Comparison of ENCODE assay signal across 14 cellular contexts in the genomic region with DNA sequence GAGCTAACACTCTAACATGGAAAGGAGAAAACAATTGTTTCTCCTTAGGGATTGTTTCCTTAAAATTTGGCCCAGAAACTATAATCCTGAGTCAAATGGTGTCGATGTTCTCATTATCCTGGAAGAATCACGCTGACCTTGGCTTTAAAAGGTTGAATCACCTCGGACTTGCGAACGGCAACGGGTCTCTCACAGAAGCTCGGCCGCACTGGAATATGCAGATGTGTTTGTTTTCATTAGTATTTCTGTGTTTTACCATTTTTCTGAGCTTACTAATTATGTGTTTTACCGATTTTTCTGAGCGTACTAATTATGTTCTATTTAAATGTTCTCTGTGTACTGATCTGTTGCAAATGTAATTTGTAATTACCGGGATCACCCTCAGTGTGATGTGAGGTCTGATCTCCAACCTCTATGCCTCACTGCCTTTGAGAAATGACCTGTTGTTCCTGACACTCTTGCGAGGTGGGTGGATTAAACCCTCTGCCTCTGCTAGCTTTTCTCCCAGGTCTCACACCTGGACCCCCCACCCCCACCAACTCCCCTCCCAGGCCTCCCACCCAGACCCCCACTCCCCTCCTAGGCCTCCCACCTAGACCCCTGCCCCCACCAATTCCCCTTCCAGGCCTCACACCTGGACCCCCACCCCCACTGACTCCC. TPM values are rescaled to one million over a fixed set of nuclear protein-coding genes. Genes with fewer than 3 reads are reported as not detected.
DNase-seq lines count a peak whose midpoint lies in the region; ATAC-seq and TF ChIP-seq lines count a peak whose summit lies in the region.
"Had no signal": no experiment of that assay in that cellular context is flagged by ENCODE, and none has a peak within 500 bp of the region (broad histone marks: within the 10 kb centered on the region; RNA-seq: fewer than 3 reads in every experiment).

No MANE protein-coding gene starts in this region.

- no peak for ATAC-seq in GM19035 (IDR thresholded peaks at IDR 0.05; ENCODE audit: unreplicated experiment)
- ATAC-seq: T-cell had no signal

- H4K20me1 ChIP-seq in neural progenitor cell (ENCODE audit: low read depth), result no peaks in the 10 kb centered on the region

- DNase-seq in DMS53 (lab: John Stamatoyannopoulos, UW) (peak; percentile 83), DMS53 treated with DMSO at 0.1 percent for 48 hours (lab: John Stamatoyannopoulos, UW; ENCODE audit: unreplicated experiment) (no peak), WERI-Rb-1 (peak; percentile 40), neural progenitor cell (ENCODE audit: low spot score) (no peak), GM19240 (ENCODE audit: insufficient read length, low spot score) (no peak)
- DNase-seq in stimulated activated CD4-positive, alpha-beta T cell treated with anti-CD3 and anti-CD28 coated beads, Interleukin-12 subunit alpha, Interleukin-12 subunit beta, amount 100 ng/mL, for 4 hours, result no peak
- DNase-seq: 8988T; activated CD4-positive, alpha-beta memory T cell treated with anti-CD3 and anti-CD28 coated beads for 36 hours; NCI-H1105 treated with DMSO at 0.1 percent for 48 hours; NK-92 treated with Interleukin-12 subunit alpha and Interleukin-12 subunit beta, amount 100 ng/mL, for 24 hours; T-cell had no signal

- H3K36me3 Mint-ChIP-seq in neural progenitor cell, result no peaks in the 10 kb centered on the region
- H3K36me3 Mint-ChIP-seq: activated CD4-positive, alpha-beta memory T cell treated with anti-CD3 and anti-CD28 coated beads for 36 hours; T-cell had no signal

- no peaks in the 10 kb centered on the region for H3K79me2 ChIP-seq in neural progenitor cell (ENCODE audit: low read depth)

- H3K36me3 ChIP-seq in HUES6 (ENCODE audit: control insufficient read depth, insufficient read depth, low read length), result no peaks in the 10 kb centered on the region
- H3K36me3 ChIP-seq in WERI-Rb-1, result no peaks in the 10 kb centered on the region
- no peaks in the 10 kb centered on the region for H3K36me3 ChIP-seq in neural progenitor cell

- H2AFZ ChIP-seq in neural progenitor cell (replicated peaks), result no peak overlapping the region

- H3K4me1 ChIP-seq in HUES6 (ENCODE audit: control insufficient read depth, insufficient read depth, low read length) (peaks cover 19% of the 10 kb centered on the region), neural progenitor cell (peaks cover 18% of the 10 kb centered on the region)

- H3K9me3 Mint-ChIP-seq in neural progenitor cell, result no peaks in the 10 kb centered on the region
- H3K9me3 Mint-ChIP-seq: activated CD4-positive, alpha-beta memory T cell treated with anti-CD3 and anti-CD28 coated beads for 36 hours; central memory CD8-positive, alpha-beta T cell; T-cell had no signal

- H3F3A ChIP-seq in neural progenitor cell (ENCODE audit: low read depth), result peaks cover 11% of the 10 kb centered on the region

- no peaks in the 10 kb centered on the region for H3K27me3 ChIP-seq in HUES6 (ENCODE audit: control insufficient read depth, insufficient read depth, low read length)
- H3K27me3 ChIP-seq in WERI-Rb-1 (ENCODE audit: insufficient read depth, low read depth, severe bottlenecking), result no peaks in the 10 kb centered on the region
- no peaks in the 10 kb centered on the region for H3K27me3 ChIP-seq in neural progenitor cell

- H3K27ac Mint-ChIP-seq in neural progenitor cell, result peak overlapping the region; percentile 96
- H3K27ac Mint-ChIP-seq: activated CD4-positive, alpha-beta memory T cell treated with anti-CD3 and anti-CD28 coated beads for 36 hours; T-cell had no signal

- H3K9ac ChIP-seq in HUES6 (ENCODE audit: low read length) (peak overlapping the region; percentile 88), neural progenitor cell (no peak overlapping the region)

- no peak overlapping the region for H3K4me2 ChIP-seq in neural progenitor cell

- peak overlapping the region; percentile 9 for H3K4me3 Mint-ChIP-seq in neural progenitor cell
- H3K4me3 Mint-ChIP-seq: activated CD4-positive, alpha-beta memory T cell treated with anti-CD3 and anti-CD28 coated beads for 36 hours; central memory CD8-positive, alpha-beta T cell; T-cell had no signal

- TF ChIP-seq CTCF in WERI-Rb-1 (IDR thresholded peaks at IDR 0.05; ENCODE audit: low read depth, low read length) (no peak), neural progenitor cell (IDR thresholded peaks at IDR 0.05) (no peak)

- peak overlapping the region; percentile 87; the same call in 1 of the 2 replicates for H3K27ac ChIP-seq in HUES6 (ENCODE audit: low read depth, low read length)
- H3K27ac ChIP-seq in WERI-Rb-1, result no peak overlapping the region
- H3K27ac ChIP-seq in neural progenitor cell, result no peak overlapping the region

- no peaks in the 10 kb centered on the region; the same call in 1 of the 2 replicates for H3K9me3 ChIP-seq in HUES6 (ENCODE audit: control insufficient read depth, insufficient read depth, low read depth, low read length)
- no peaks in the 10 kb centered on the region for H3K9me3 ChIP-seq in WERI-Rb-1 (ENCODE audit: severe bottlenecking)
- no peaks in the 10 kb centered on the region for H3K9me3 ChIP-seq in neural progenitor cell (ENCODE audit: low read depth)

- no peak overlapping the region for H3K4me3 ChIP-seq in HUES6 (ENCODE audit: low read depth, low read length)
- H3K4me3 ChIP-seq in WERI-Rb-1 (ENCODE audit: low read depth, low read length), result no peak overlapping the region
- H3K4me3 ChIP-seq in neural progenitor cell, result no peak overlapping the region

- peaks cover 43% of the 10 kb centered on the region for H3K4me1 Mint-ChIP-seq in neural progenitor cell
- H3K4me1 Mint-ChIP-seq: central memory CD8-positive, alpha-beta T cell; T-cell had no signal

- peaks cover 20% of the 10 kb centered on the region for H3K27me3 Mint-ChIP-seq in neural progenitor cell (ENCODE audit: insufficient read depth, low read depth)

RNA-seq across cellular contexts. Expression of gene BRSK2, which starts 38.3 kb away (rescaled TPM):
- 8.2 and 13.8 TPM in 2 replicates for total RNA-seq in neural progenitor cell (ENCODE audit: low replicate concordance)

RNA-seq across cellular contexts. Expression of gene TOLLIP, which starts 42.0 kb away (rescaled TPM):
- 8.5 and 17.5 TPM in 2 replicates for total RNA-seq in neural progenitor cell (ENCODE audit: low replicate concordance)

Comparison
In these comparisons a context has a peak if more than half of its experiments do, and no peak if none do; other contexts are left out.
1. DNase-seq: peak in DMS53 (single experiment) and WERI-Rb-1 (single experiment); none in DMS53 treated with DMSO at 0.1 percent for 48 hours (single experiment), neural progenitor cell (single experiment), GM19240 (single experiment) and stimulated activated CD4-positive, alpha-beta T cell treated with anti-CD3 and anti-CD28 coated beads, Interleukin-12 subunit alpha, Interleukin-12 subunit beta, amount 100 ng/mL, for 4 hours (single experiment).